8 cellular contexts compared by ENCODE assay signal in genomic region chr17:67200727-67201301, GRCh38. TPM values are rescaled to one million over a fixed set of nuclear protein-coding genes. Genes with fewer than 3 reads are reported as not detected.
DNase-seq lines count a peak whose midpoint lies in the region; ATAC-seq, FAIRE-seq and TF ChIP-seq lines count a peak whose summit lies in the region.

No MANE protein-coding gene starts in this region.

- no peaks in the 10 kb centered on the region for H3K4me1 ChIP-seq in mucosa of descending colon (ENCODE audit: low read depth)

- no peak overlapping the region for H3K27ac Mint-ChIP-seq in Calu3 (ENCODE audit: unreplicated experiment)

- BruUV-seq in Calu3 (replicated peaks; lab: Mats Ljungman, UMichigan): no TSS peak

- H3K36me3 ChIP-seq in mucosa of descending colon (ENCODE audit: low read depth): no peaks in the 10 kb centered on the region

- H3K9me3 ChIP-seq in mucosa of descending colon: no peaks in the 10 kb centered on the region

- ATAC-seq in mucosa of descending colon (peak; percentile 42), GM18519 (IDR thresholded peaks at IDR 0.05; ENCODE audit: low FRiP score, unreplicated experiment) (no peak)

- in situ Hi-C loops in astrocyte of the spinal cord (cut with HindIII; ENCODE audit: low sequenced_read_pairs): no loop called here

- H3K27me3 Mint-ChIP-seq in Calu3 (ENCODE audit: unreplicated experiment): no peaks in the 10 kb centered on the region

- peaks cover 10% of the 10 kb centered on the region for H3K4me1 Mint-ChIP-seq in Calu3 (ENCODE audit: low read depth, unreplicated experiment)

- CTCF ChIA-PET in Calu3 (lab: Charles Lee): interaction anchor here (1.0 kb wide), 1 partner anchor 124 kb away, joined by 3 read pairs; no protein-coding TSS in a partner anchor

- H3K4me3 ChIP-seq in astrocyte of the spinal cord (ENCODE audit: low read depth, low read length) (no peak overlapping the region), mucosa of descending colon (no peak overlapping the region)

- no peak overlapping the region for H3K4me3 Mint-ChIP-seq in Calu3 (ENCODE audit: low read depth, unreplicated experiment)

- DNase-seq in Calu3 (no peak), HPDE6-E6E7 (ENCODE audit: extremely low spot score) (peak; percentile 12), astrocyte of the spinal cord (ENCODE audit: low read depth, low spot score) (no peak), mucosa of descending colon (no peak), GM19239 (ENCODE audit: insufficient read length, low spot score) (no peak), T-helper 2 cell (no peak), retina (no peak)

- H3K36me3 Mint-ChIP-seq in Calu3 (ENCODE audit: insufficient read depth, unreplicated experiment): peaks cover 6% of the 10 kb centered on the region

- FAIRE-seq in GM19239 (lab: Jason Lieb, UNC): no peak

- no peaks in the 10 kb centered on the region for H3K9me3 Mint-ChIP-seq in Calu3 (ENCODE audit: low read depth, unreplicated experiment)

- TF ChIP-seq CTCF in Calu3 (IDR thresholded peaks at IDR 0.05; ENCODE audit: unreplicated experiment) (peak; percentile 62), astrocyte of the spinal cord (IDR thresholded peaks at IDR 0.05; ENCODE audit: low read depth, low read length) (peak; percentile 56), mucosa of descending colon (IDR thresholded peaks at IDR 0.05) (no peak)

- intact Hi-C loops in Calu3 (cut with micrococcal nuclease; ENCODE audit: unreplicated experiment) (no loop called here), mucosa of descending colon (cut with DNase I, micrococcal nuclease) (no loop called here)

RNA-seq across cellular contexts. Expression of gene HELZ, which starts 44.2 kb away (rescaled TPM):
- total RNA-seq in Calu3 (2022): 50.7 and 60.8 TPM in 2 replicates
- total RNA-seq in mucosa of descending colon: 10 to 100 TPM; 43.2 to 65.3 (median 43.3) TPM
